Comparison of ENCODE assay signal across 31 cellular contexts in genomic region chr17:76359375-76359774, GRCh38.
"Had no signal": no experiment of that assay in that cellular context is flagged by ENCODE, and none has a peak within 500 bp of the region (broad histone marks: within the 10 kb centered on the region; RNA-seq: fewer than 3 reads in every experiment).

No MANE protein-coding gene starts in this region.

- H3K27ac ChIP-seq: body of pancreas, foreskin keratinocyte, gastrocnemius medialis, heart left ventricle, WERI-Rb-1 had no signal

- H3K4me3 ChIP-seq: body of pancreas, esophagus muscularis mucosa, gastrocnemius medialis, heart left ventricle had no signal

- H3K27me3 ChIP-seq: body of pancreas, foreskin keratinocyte, gastrocnemius medialis, heart left ventricle had no signal

- H3K27ac Mint-ChIP-seq: activated B cell treated with CpG ODN at 0.5 μM for 24 hours; activated CD4-positive, alpha-beta memory T cell treated with anti-CD3 and anti-CD28 coated beads, Interleukin-2, amount 10 ng/mL, durations not matched to agents 7 days and 5 days; activated CD4-positive, alpha-beta T cell treated with anti-CD3 and anti-CD28 coated beads, Interleukin-2, amount 10 ng/mL, durations not matched to agents 24 days and 14 days; activated naive CD8-positive, alpha-beta T cell; activated T-cell treated with anti-CD3 and anti-CD28 coated beads, Interleukin-2, amount 50 U/mL, for 24 hours; activated T-cell treated with anti-CD3 and anti-CD28 coated beads, Interleukin-2, amount 50 U/mL, for 72 hours; effector memory CD8-positive, alpha-beta T cell; T-helper 17 cell; T-helper 2 cell treated with Interferon-gamma antibody and Interleukin-4, amounts not matched to agents 5 μg/mL and 100 μg/mL, for 36 hours had no signal

- ATAC-seq: activated CD4-positive, CD25-positive, alpha-beta regulatory T cell treated with anti-CD3 and anti-CD28 coated beads, Interleukin-2, amount 50 U/mL, for 24 hours; activated T-cell treated with anti-CD3 and anti-CD28 coated beads, Interleukin-2, amount 50 U/mL, for 72 hours; body of pancreas; effector memory CD8-positive, alpha-beta T cell; foreskin keratinocyte; gastrocnemius medialis; heart left ventricle; T-helper 17 cell had no signal

- H3K36me3 Mint-ChIP-seq: activated naive CD8-positive, alpha-beta T cell had no signal

- H3K9me3 ChIP-seq: body of pancreas, esophagus muscularis mucosa, gastrocnemius medialis, heart left ventricle had no signal

- H3K36me3 ChIP-seq: esophagus muscularis mucosa, gastrocnemius medialis, heart left ventricle, WERI-Rb-1 had no signal

- H3K4me3 Mint-ChIP-seq: activated B cell treated with CpG ODN at 0.5 μM for 24 hours; activated CD4-positive, alpha-beta memory T cell treated with anti-CD3 and anti-CD28 coated beads, Interleukin-2, amount 10 ng/mL, durations not matched to agents 7 days and 5 days; activated CD4-positive, alpha-beta T cell treated with anti-CD3 and anti-CD28 coated beads, Interleukin-2, amount 10 ng/mL, durations not matched to agents 24 days and 14 days; activated naive CD8-positive, alpha-beta T cell; activated T-cell treated with anti-CD3 and anti-CD28 coated beads, Interleukin-2, amount 50 U/mL, for 24 hours; activated T-cell treated with anti-CD3 and anti-CD28 coated beads, Interleukin-2, amount 50 U/mL, for 72 hours; effector memory CD8-positive, alpha-beta T cell; T-helper 17 cell; T-helper 2 cell treated with Interferon-gamma antibody and Interleukin-4, amounts not matched to agents 5 μg/mL and 100 μg/mL, for 36 hours had no signal

- DNase-seq: activated B cell treated with CpG ODN at 0.5 μM for 24 hours; activated CD4-positive, alpha-beta memory T cell treated with anti-CD3 and anti-CD28 coated beads, Interleukin-2, amount 10 ng/mL, durations not matched to agents 7 days and 5 days; activated CD4-positive, alpha-beta T cell treated with anti-CD3 and anti-CD28 coated beads, Interleukin-2, amount 10 ng/mL, durations not matched to agents 24 days and 14 days; activated CD8-positive, alpha-beta memory T cell treated with anti-CD3 and anti-CD28 coated beads, Interleukin-2, amount 50 U/mL, for 48 hours; activated effector memory CD4-positive, alpha-beta T cell treated with Interleukin-2 at 50 U/mL for 16 hours; activated gamma-delta T cell treated with Interleukin-2 at 50 U/mL for 16 hours; activated naive CD4-positive, alpha-beta T cell treated with anti-CD3 and anti-CD28 coated beads, Interleukin-2, amount 50 U/mL, for 16 hours; activated naive CD4-positive, alpha-beta T cell treated with Interleukin-2 at 50 U/mL for 16 hours; activated T-cell treated with anti-CD3 and anti-CD28 coated beads for 4 hours; activated T-cell treated with anti-CD3 and anti-CD28 coated beads, Interleukin-2, amount 50 U/mL, for 24 hours; activated T-cell treated with anti-CD3 and anti-CD28 coated beads, Interleukin-2, amount 50 U/mL, for 72 hours; amniotic stem cell; anterior cingulate cortex; body of pancreas; caudate nucleus; cortex of kidney; dermis blood vessel endothelial cell; effector CD4-positive, alpha-beta T cell; effector memory CD8-positive, alpha-beta T cell; erythroblast; foreskin keratinocyte; gastrocnemius medialis; glutamatergic neuron; heart left ventricle; T-helper 17 cell; T1000; WERI-Rb-1 had no signal

- H3K27me3 Mint-ChIP-seq: activated B cell treated with CpG ODN at 0.5 μM for 24 hours; activated naive CD8-positive, alpha-beta T cell; activated T-cell treated with anti-CD3 and anti-CD28 coated beads, Interleukin-2, amount 50 U/mL, for 24 hours had no signal

- H3K9me3 Mint-ChIP-seq: activated B cell treated with CpG ODN at 0.5 μM for 24 hours; activated CD4-positive, alpha-beta memory T cell treated with anti-CD3 and anti-CD28 coated beads, Interleukin-2, amount 10 ng/mL, durations not matched to agents 7 days and 5 days; activated CD4-positive, alpha-beta T cell treated with anti-CD3 and anti-CD28 coated beads, Interleukin-2, amount 10 ng/mL, durations not matched to agents 24 days and 14 days; activated T-cell treated with anti-CD3 and anti-CD28 coated beads, Interleukin-2, amount 50 U/mL, for 24 hours; activated T-cell treated with anti-CD3 and anti-CD28 coated beads, Interleukin-2, amount 50 U/mL, for 72 hours; effector memory CD8-positive, alpha-beta T cell; T-helper 2 cell treated with Interferon-gamma antibody and Interleukin-4, amounts not matched to agents 5 μg/mL and 100 μg/mL, for 36 hours had no signal
